In genomic region chr16:84758627-84759026, GRCh38 we compare ENCODE assay signal across 16 cellular contexts. TPM values are rescaled to one million over a fixed set of nuclear protein-coding genes. Genes with fewer than 3 reads are reported as not detected.
DNase-seq lines count a peak whose midpoint lies in the region; ATAC-seq and TF ChIP-seq lines count a peak whose summit lies in the region.
"Had no signal": no experiment of that assay in that cellular context is flagged by ENCODE, and none has a peak within 500 bp of the region (broad histone marks: within the 10 kb centered on the region; RNA-seq: fewer than 3 reads in every experiment).

No MANE protein-coding gene starts in this region.

- POLR2A ChIA-PET in CD8-positive, alpha-beta T cell (lab: Charles Lee) = interaction anchor here (1.4 kb wide), 1 partner anchor 20 kb away, joined by 3 read pairs; no protein-coding TSS in a partner anchor

- H3K27ac Mint-ChIP-seq in CD8-positive, alpha-beta T cell = peak overlapping the region; percentile 72
- peak overlapping the region; percentile 22 to 87 for H3K27ac Mint-ChIP-seq in effector memory CD8-positive, alpha-beta T cell
- H3K27ac Mint-ChIP-seq in natural killer cell = peak overlapping the region; percentile 19 to 66

- peak overlapping the region in 6 of 11 experiments; percentile 7 to 24 (median 18); a peak in 7 of 22 replicates for H3K27ac ChIP-seq in BLaER1 treated with 17β-estradiol and CSF1 and Interleukin-3, amounts not matched to agents 10 nM and 100 nM
- H3K27ac ChIP-seq in CD8-positive, alpha-beta T cell (ENCODE audit: low read depth, low read length) = peak overlapping the region; percentile 25
- no peak overlapping the region for H3K27ac ChIP-seq in MM.1S (ENCODE audit: low read length)
- H3K27ac ChIP-seq: pancreas, SJSA1, thoracic aorta had no signal

- CTCF ChIA-PET in CD8-positive, alpha-beta T cell (lab: Charles Lee) = interaction anchor here (0.6 to 1.9 kb wide), 6 partner anchors 13 to 213 kb away, joined by 3 to 10 read pairs (median 4); partner anchors contain the start of gene CRISPLD2

- no peaks in the 10 kb centered on the region for H3K9me2 ChIP-seq in MM.1S (replicated peaks; ENCODE audit: insufficient read depth, low read length)

- ATAC-seq in CD8-positive, alpha-beta T cell = no peak
- no peak for ATAC-seq in effector memory CD8-positive, alpha-beta T cell (replicated peaks)
- no peak for ATAC-seq in natural killer cell
- ATAC-seq: activated CD4-positive, CD25-positive, alpha-beta regulatory T cell treated with anti-CD3 and anti-CD28 coated beads, Interleukin-2, amount 50 U/mL, for 24 hours; left cardiac atrium; pancreas had no signal

- H3K27me3 Mint-ChIP-seq in CD8-positive, alpha-beta T cell (ENCODE audit: low read depth) = no peaks in the 10 kb centered on the region
- H3K27me3 Mint-ChIP-seq in effector memory CD8-positive, alpha-beta T cell = no peaks in the 10 kb centered on the region
- no peaks in the 10 kb centered on the region for H3K27me3 Mint-ChIP-seq in natural killer cell (ENCODE audit: low read depth in 2 of 2)

- H3K27me3 ChIP-seq in BLaER1 treated with 17β-estradiol and CSF1 and Interleukin-3, amounts not matched to agents 10 nM and 100 nM = no peaks in the 10 kb centered on the region
- no peaks in the 10 kb centered on the region for H3K27me3 ChIP-seq in CD8-positive, alpha-beta T cell (ENCODE audit: insufficient read depth, low read length)
- no peaks in the 10 kb centered on the region for H3K27me3 ChIP-seq in MM.1S (replicated peaks; ENCODE audit: insufficient read depth, low read length)
- H3K27me3 ChIP-seq: pancreas, SJSA1 had no signal

- DNase-seq in CD8-positive, alpha-beta T cell = no peak
- DNase-seq in effector memory CD8-positive, alpha-beta T cell = no peak
- DNase-seq in natural killer cell (no peak), islet precursor cell (no peak), GOT3 (lab: John Stamatoyannopoulos, UW) (no peak), MM.1S (no peak)
- DNase-seq: left cardiac atrium, NCI-H2081, NCI-H524, pancreas, small intestine had no signal

- H3K9me3 Mint-ChIP-seq in CD8-positive, alpha-beta T cell = no peaks in the 10 kb centered on the region
- no peaks in the 10 kb centered on the region for H3K9me3 Mint-ChIP-seq in effector memory CD8-positive, alpha-beta T cell
- no peaks in the 10 kb centered on the region for H3K9me3 Mint-ChIP-seq in natural killer cell

- H3K4me3 Mint-ChIP-seq in CD8-positive, alpha-beta T cell = peak overlapping the region; percentile 38
- peak overlapping the region in 1 of 2 donors; percentile 47 for H3K4me3 Mint-ChIP-seq in effector memory CD8-positive, alpha-beta T cell
- H3K4me3 Mint-ChIP-seq in natural killer cell = peak overlapping the region; percentile 15

- H3K79me2 ChIP-seq in MM.1S (ENCODE audit: low read length) = peaks cover 16% of the 10 kb centered on the region

- no peaks in the 10 kb centered on the region for H3K9me3 ChIP-seq in BLaER1 treated with 17β-estradiol and CSF1 and Interleukin-3, amounts not matched to agents 10 nM and 100 nM (replicated peaks in 1 of 11)
- H3K9me3 ChIP-seq in CD8-positive, alpha-beta T cell (ENCODE audit: low read length) = no peaks in the 10 kb centered on the region
- H3K9me3 ChIP-seq in MM.1S (replicated peaks; ENCODE audit: insufficient read depth, low read length) = no peaks in the 10 kb centered on the region
- H3K9me3 ChIP-seq: mucosa of descending colon, pancreas, SJSA1, thoracic aorta had no signal

- H3K4me1 Mint-ChIP-seq in CD8-positive, alpha-beta T cell (ENCODE audit: low read depth) = peaks cover 57% of the 10 kb centered on the region
- peaks cover 48 to 50% of the 10 kb centered on the region in 2 donors for H3K4me1 Mint-ChIP-seq in effector memory CD8-positive, alpha-beta T cell (ENCODE audit: low read depth in 2 of 2)
- peaks cover 41 to 45% of the 10 kb centered on the region in 2 donors for H3K4me1 Mint-ChIP-seq in natural killer cell

- H3K4me2 ChIP-seq in BLaER1 treated with 17β-estradiol and CSF1 and Interleukin-3, amounts not matched to agents 10 nM and 100 nM = peak overlapping the region; percentile 59 to 88 (median 71)
- H3K4me2 ChIP-seq in MM.1S (ENCODE audit: low read depth, low read length) = no peak overlapping the region

- H3F3A ChIP-seq in MM.1S (ENCODE audit: insufficient read depth, low read length) = no peaks in the 10 kb centered on the region

- H3K9ac ChIP-seq in BLaER1 treated with 17β-estradiol and CSF1 and Interleukin-3, amounts not matched to agents 10 nM and 100 nM = peak overlapping the region in 1 of 11 experiments; percentile 0; a peak in 3 of 22 replicates
- no peak overlapping the region for H3K9ac ChIP-seq in MM.1S (ENCODE audit: low read length)

- TF ChIP-seq CTCF in CD8-positive, alpha-beta T cell (IDR thresholded peaks at IDR 0.05) = no peak
- TF ChIP-seq CTCF in natural killer cell (IDR thresholded peaks at IDR 0.05) (no peak), MM.1S (IDR thresholded peaks at IDR 0.05; ENCODE audit: low read length) (no peak)

- peaks cover 49% of the 10 kb centered on the region for H3K36me3 Mint-ChIP-seq in CD8-positive, alpha-beta T cell
- H3K36me3 Mint-ChIP-seq in effector memory CD8-positive, alpha-beta T cell (ENCODE audit: insufficient read depth) = peaks cover 25% of the 10 kb centered on the region
- H3K36me3 Mint-ChIP-seq in natural killer cell = no peaks in the 10 kb centered on the region

- peaks cover 75 to 100% (median 94%) of the 10 kb centered on the region in 11 experiments for H4K20me1 ChIP-seq in BLaER1 treated with 17β-estradiol and CSF1 and Interleukin-3, amounts not matched to agents 10 nM and 100 nM
- 0 out of 2 replicates have a peak, but pooled peaks cover 4% of the 10 kb centered on the region for H4K20me1 ChIP-seq in MM.1S (ENCODE audit: insufficient read depth, low read length)

- peaks cover 37 to 56% (median 43%) of the 10 kb centered on the region in 10 experiments for H3K4me1 ChIP-seq in BLaER1 treated with 17β-estradiol and CSF1 and Interleukin-3, amounts not matched to agents 10 nM and 100 nM
- peaks cover 45% of the 10 kb centered on the region for H3K4me1 ChIP-seq in CD8-positive, alpha-beta T cell (ENCODE audit: insufficient read depth, low read length)
- H3K4me1 ChIP-seq in MM.1S (ENCODE audit: low read length) = no peaks in the 10 kb centered on the region

- peaks cover 52 to 87% (median 67%) of the 10 kb centered on the region in 11 experiments for H3K36me3 ChIP-seq in BLaER1 treated with 17β-estradiol and CSF1 and Interleukin-3, amounts not matched to agents 10 nM and 100 nM
- H3K36me3 ChIP-seq in CD8-positive, alpha-beta T cell (ENCODE audit: insufficient read depth, low read length) = peaks cover 9% of the 10 kb centered on the region
- H3K36me3 ChIP-seq in MM.1S (replicated peaks; ENCODE audit: insufficient read depth, low read length) = no peaks in the 10 kb centered on the region

- no peak overlapping the region for H3K4me3 ChIP-seq in BLaER1 treated with 17β-estradiol and CSF1 and Interleukin-3, amounts not matched to agents 10 nM and 100 nM
- H3K4me3 ChIP-seq in CD8-positive, alpha-beta T cell (ENCODE audit: low read depth, low read length) = peak overlapping the region; percentile 3
- H3K4me3 ChIP-seq in MM.1S (ENCODE audit: low read length) = no peak overlapping the region
- H3K4me3 ChIP-seq: mucosa of descending colon, pancreas, SJSA1, thoracic aorta had no signal

- intact Hi-C loops in CD8-positive, alpha-beta T cell (cut with DNase I, micrococcal nuclease) = loop anchor here in 1 of 2 experiments (10.0 kb wide), 1 partner anchor 326 kb away; no protein-coding TSS in a partner anchor
- intact Hi-C loops in natural killer cell (cut with micrococcal nuclease) = no loop called here

- no peak overlapping the region for H2AFZ ChIP-seq in MM.1S (ENCODE audit: low read length)

RNA-seq across cellular contexts. Expression of gene USP10, which starts 58.8 kb away (rescaled TPM):
- total RNA-seq in CD8-positive, alpha-beta T cell = 100 to 1,000 TPM; 104 to 107 TPM
- total RNA-seq in natural killer cell = 100 to 1,000 TPM in 2 of 3 donors, 10 to 100 TPM in 1; 78.4 to 103 (median 100) TPM
